Comparison of ENCODE assay signal across 8 cellular contexts in the genomic region with DNA sequence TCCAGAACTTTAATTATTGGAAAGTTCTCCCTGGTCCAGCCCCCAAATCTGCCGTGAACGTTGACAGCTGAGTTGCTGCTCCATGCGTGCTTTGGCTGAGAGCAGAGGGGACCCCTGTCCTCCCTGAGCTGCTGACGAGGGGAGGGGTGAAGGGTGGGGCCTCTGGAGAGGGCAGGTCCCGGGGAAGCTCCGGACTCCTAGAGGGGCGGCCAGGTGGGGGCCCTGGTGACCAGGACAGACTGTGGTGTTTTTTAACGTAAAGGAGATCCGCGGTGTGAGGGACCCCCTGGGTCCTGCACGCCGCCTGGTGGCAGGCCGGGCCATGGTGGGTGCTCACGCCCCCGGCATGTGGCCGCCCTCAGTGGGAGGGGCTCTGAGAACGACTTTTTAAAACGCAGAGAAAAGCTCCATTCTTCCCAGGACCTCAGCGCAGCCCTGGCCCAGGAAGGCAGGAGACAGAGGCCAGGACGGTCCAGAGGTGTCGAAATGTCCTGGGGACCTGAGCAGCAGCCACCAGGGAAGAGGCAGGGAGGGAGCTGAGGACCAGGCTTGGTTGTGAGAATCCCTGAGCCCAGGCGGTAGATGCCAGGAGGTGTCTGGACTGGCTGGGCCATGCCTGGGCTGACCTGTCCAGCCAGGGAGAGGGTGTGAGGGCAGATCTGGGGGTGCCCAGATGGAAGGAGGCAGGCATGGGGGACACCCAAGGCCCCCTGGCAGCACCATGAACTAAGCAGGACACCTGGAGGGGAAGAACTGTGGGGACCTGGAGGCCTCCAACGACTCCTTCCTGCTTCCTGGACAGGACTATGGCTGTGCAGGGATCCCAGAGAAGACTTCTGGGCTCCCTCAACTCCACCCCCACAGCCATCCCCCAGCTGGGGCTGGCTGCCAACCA. TPM values are rescaled to one million over a fixed set of nuclear protein-coding genes. Genes with fewer than 3 reads are reported as not detected.
DNase-seq lines count a peak whose midpoint lies in the region; ATAC-seq and TF ChIP-seq lines count a peak whose summit lies in the region.

A gene (plus strand): TSS at position 410 of the 895 bp plus-strand sequence. CDS start 397 bp downstream, at position 807.

- DNase-seq in activated CD4-positive, alpha-beta T cell treated with anti-CD3 and anti-CD28 coated beads, Interleukin-2, amount 10 ng/mL, durations not matched to agents 7 days and 5 days = no peak
- DNase-seq in activated CD4-positive, alpha-beta T cell treated with anti-CD3 and anti-CD28 coated beads, Interleukin-2, amount 50 U/mL, for 4 hours = no peak
- DNase-seq in NB4 (ENCODE audit: low read depth) (peak; percentile 90), right atrium auricular region (ENCODE audit: low spot score) (no peak)
- peak; percentile 59 for DNase-seq in activated naive CD8-positive, alpha-beta T cell treated with anti-CD3 and anti-CD28 coated beads, Interleukin-2, amount 10 ng/mL, durations not matched to agents 7 days and 5 days

- peak within 1 kb of the TSS; percentile 83 for H3K27ac Mint-ChIP-seq in activated CD4-positive, alpha-beta T cell treated with anti-CD3 and anti-CD28 coated beads, Interleukin-2, amount 10 ng/mL, durations not matched to agents 7 days and 5 days
- H3K27ac Mint-ChIP-seq in activated naive CD8-positive, alpha-beta T cell treated with anti-CD3 and anti-CD28 coated beads, Interleukin-2, amount 10 ng/mL, durations not matched to agents 7 days and 5 days = peak within 1 kb of the TSS; percentile 76
- H3K27ac Mint-ChIP-seq in stimulated activated memory B cell treated with anti-CD40 and anti-IgM and Interleukin-4, amounts not matched to agents 10 μg/mL and 1 μg/mL and 100 μg/mL, for 72 hours = peak within 1 kb of the TSS; percentile 23

- no peaks in the 10 kb centered on the region for H3K9me3 ChIP-seq in right atrium auricular region

- H3K4me3 ChIP-seq in NB4 (ENCODE audit: low read depth, low read length) = peak within 1 kb of the TSS; percentile 56
- peak within 1 kb of the TSS; percentile 6 to 46 for H3K4me3 ChIP-seq in right atrium auricular region

- H3K27me3 Mint-ChIP-seq in activated CD4-positive, alpha-beta T cell treated with anti-CD3 and anti-CD28 coated beads, Interleukin-2, amount 10 ng/mL, durations not matched to agents 7 days and 5 days = peaks cover 38% of the 10 kb centered on the region
- peaks cover 34% of the 10 kb centered on the region for H3K27me3 Mint-ChIP-seq in activated naive CD8-positive, alpha-beta T cell treated with anti-CD3 and anti-CD28 coated beads, Interleukin-2, amount 10 ng/mL, durations not matched to agents 7 days and 5 days
- peaks cover 49% of the 10 kb centered on the region for H3K27me3 Mint-ChIP-seq in stimulated activated memory B cell treated with anti-CD40 and anti-IgM and Interleukin-4, amounts not matched to agents 10 μg/mL and 1 μg/mL and 100 μg/mL, for 72 hours

- POLR2A ChIA-PET in activated CD4-positive, alpha-beta T cell treated with anti-CD3 and anti-CD28 coated beads, Interleukin-2, amount 10 ng/mL, durations not matched to agents 7 days and 5 days (lab: Charles Lee) = no interaction called here
- POLR2A ChIA-PET in activated naive CD8-positive, alpha-beta T cell treated with anti-CD3 and anti-CD28 coated beads, Interleukin-2, amount 10 ng/mL, durations not matched to agents 7 days and 5 days (lab: Charles Lee) = interaction anchor here (1.3 kb wide), 2 partner anchors 45 to 54 kb away, joined by 4 to 15 read pairs; a partner anchor contains a TSS

- peaks cover 49% of the 10 kb centered on the region for H3K4me1 Mint-ChIP-seq in activated CD4-positive, alpha-beta T cell treated with anti-CD3 and anti-CD28 coated beads, Interleukin-2, amount 10 ng/mL, durations not matched to agents 7 days and 5 days
- peaks cover 31% of the 10 kb centered on the region for H3K4me1 Mint-ChIP-seq in activated naive CD8-positive, alpha-beta T cell treated with anti-CD3 and anti-CD28 coated beads, Interleukin-2, amount 10 ng/mL, durations not matched to agents 7 days and 5 days
- peaks cover 37% of the 10 kb centered on the region for H3K4me1 Mint-ChIP-seq in stimulated activated memory B cell treated with anti-CD40 and anti-IgM and Interleukin-4, amounts not matched to agents 10 μg/mL and 1 μg/mL and 100 μg/mL, for 72 hours

- peaks cover 4% of the 10 kb centered on the region for H3K36me3 Mint-ChIP-seq in activated CD4-positive, alpha-beta T cell treated with anti-CD3 and anti-CD28 coated beads, Interleukin-2, amount 10 ng/mL, durations not matched to agents 7 days and 5 days (ENCODE audit: low read depth)
- peaks cover 4% of the 10 kb centered on the region for H3K36me3 Mint-ChIP-seq in activated naive CD8-positive, alpha-beta T cell treated with anti-CD3 and anti-CD28 coated beads, Interleukin-2, amount 10 ng/mL, durations not matched to agents 7 days and 5 days
- no peaks in the 10 kb centered on the region for H3K36me3 Mint-ChIP-seq in stimulated activated memory B cell treated with anti-CD40 and anti-IgM and Interleukin-4, amounts not matched to agents 10 μg/mL and 1 μg/mL and 100 μg/mL, for 72 hours

- peak within 1 kb of the TSS; percentile 44 to 45 for H3K27ac ChIP-seq in right atrium auricular region

- peak within 1 kb of the TSS; percentile 66 for H3K4me3 Mint-ChIP-seq in activated CD4-positive, alpha-beta T cell treated with anti-CD3 and anti-CD28 coated beads, Interleukin-2, amount 10 ng/mL, durations not matched to agents 7 days and 5 days
- peak within 1 kb of the TSS; percentile 69 for H3K4me3 Mint-ChIP-seq in activated naive CD8-positive, alpha-beta T cell treated with anti-CD3 and anti-CD28 coated beads, Interleukin-2, amount 10 ng/mL, durations not matched to agents 7 days and 5 days
- H3K4me3 Mint-ChIP-seq in stimulated activated memory B cell treated with anti-CD40 and anti-IgM and Interleukin-4, amounts not matched to agents 10 μg/mL and 1 μg/mL and 100 μg/mL, for 72 hours = peak within 1 kb of the TSS; percentile 61

- H3K27me3 ChIP-seq in right atrium auricular region = peaks cover 0 to 5% of the 10 kb centered on the region in 2 donors

- H3K9me3 Mint-ChIP-seq in activated CD4-positive, alpha-beta T cell treated with anti-CD3 and anti-CD28 coated beads, Interleukin-2, amount 10 ng/mL, durations not matched to agents 7 days and 5 days = no peaks in the 10 kb centered on the region
- no peaks in the 10 kb centered on the region for H3K9me3 Mint-ChIP-seq in activated naive CD8-positive, alpha-beta T cell treated with anti-CD3 and anti-CD28 coated beads, Interleukin-2, amount 10 ng/mL, durations not matched to agents 7 days and 5 days
- H3K9me3 Mint-ChIP-seq in stimulated activated memory B cell treated with anti-CD40 and anti-IgM and Interleukin-4, amounts not matched to agents 10 μg/mL and 1 μg/mL and 100 μg/mL, for 72 hours = no peaks in the 10 kb centered on the region

- H3K36me3 ChIP-seq in right atrium auricular region = no peaks in the 10 kb centered on the region

- peaks cover 0 to 56% of the 10 kb centered on the region in 2 donors for H3K4me1 ChIP-seq in right atrium auricular region

- TF ChIP-seq POLR2A in NB4 (IDR thresholded peaks at IDR 0.05; ENCODE audit: extremely low read depth, insufficient read length) = peak; percentile 67

- ATAC-seq in activated naive CD8-positive, alpha-beta T cell treated with anti-CD3 and anti-CD28 coated beads, Interleukin-2, amount 10 ng/mL, durations not matched to agents 7 days and 5 days (ENCODE audit: low read depth) = peak; percentile 15
- ATAC-seq in stimulated activated memory B cell treated with anti-CD40 and anti-IgM and Interleukin-4, amounts not matched to agents 10 μg/mL and 1 μg/mL and 100 μg/mL, for 72 hours = peak; percentile 53
- no peak for ATAC-seq in HG03139 (IDR thresholded peaks at IDR 0.05; ENCODE audit: unreplicated experiment)
- no peak for ATAC-seq in GM21367 (IDR thresholded peaks at IDR 0.05; ENCODE audit: unreplicated experiment)

- CTCF ChIA-PET in activated CD4-positive, alpha-beta T cell treated with anti-CD3 and anti-CD28 coated beads, Interleukin-2, amount 10 ng/mL, durations not matched to agents 7 days and 5 days (lab: Charles Lee) = interaction anchor here (0.6 to 3.1 kb wide), 7 partner anchors 8 to 218 kb away, joined by 3 to 11 read pairs (median 5); a partner anchor contains a TSS

- peak; percentile 59 for TF ChIP-seq CTCF in NB4 (IDR thresholded peaks at IDR 0.05; ENCODE audit: low read depth, low read length)
- peak in 1 of 2 donors; percentile 52 for TF ChIP-seq CTCF in right atrium auricular region (IDR thresholded peaks at IDR 0.05)

RNA-seq across cellular contexts. Expression of the gene that starts here (rescaled TPM):
- total RNA-seq in activated CD4-positive, alpha-beta T cell treated with anti-CD3 and anti-CD28 coated beads, Interleukin-2, amount 10 ng/mL, durations not matched to agents 7 days and 5 days = 1 to 10 TPM; 5.0 to 6.6 TPM
- total RNA-seq in activated naive CD8-positive, alpha-beta T cell treated with anti-CD3 and anti-CD28 coated beads, Interleukin-2, amount 10 ng/mL, durations not matched to agents 7 days and 5 days = 1 to 10 TPM; 5.8 to 7.4 TPM
- total RNA-seq in right atrium auricular region = 1 to 10 TPM in 1 of 2 donors, under 1 TPM in 1; 0.63 to 1.8 TPM

Comparison
In these comparisons a context has a peak if more than half of its experiments do, and no peak if none do; other contexts are left out.
1. DNase-seq: peak in NB4 (single experiment) and activated naive CD8-positive, alpha-beta T cell treated with anti-CD3 and anti-CD28 coated beads, Interleukin-2, amount 10 ng/mL, durations not matched to agents 7 days and 5 days (single experiment); none in activated CD4-positive, alpha-beta T cell treated with anti-CD3 and anti-CD28 coated beads, Interleukin-2, amount 10 ng/mL, durations not matched to agents 7 days and 5 days (single experiment), activated CD4-positive, alpha-beta T cell treated with anti-CD3 and anti-CD28 coated beads, Interleukin-2, amount 50 U/mL, for 4 hours (0 of 2) and right atrium auricular region (single experiment).
2. H3K27ac Mint-ChIP-seq: peak in every context shown above with its lines; median percentile 83 in activated CD4-positive, alpha-beta T cell treated with anti-CD3 and anti-CD28 coated beads, Interleukin-2, amount 10 ng/mL, durations not matched to agents 7 days and 5 days; 76 in activated naive CD8-positive, alpha-beta T cell treated with anti-CD3 and anti-CD28 coated beads, Interleukin-2, amount 10 ng/mL, durations not matched to agents 7 days and 5 days; 23 in stimulated activated memory B cell treated with anti-CD40 and anti-IgM and Interleukin-4, amounts not matched to agents 10 μg/mL and 1 μg/mL and 100 μg/mL, for 72 hours.
3. ATAC-seq: peak in activated naive CD8-positive, alpha-beta T cell treated with anti-CD3 and anti-CD28 coated beads, Interleukin-2, amount 10 ng/mL, durations not matched to agents 7 days and 5 days (single experiment) and stimulated activated memory B cell treated with anti-CD40 and anti-IgM and Interleukin-4, amounts not matched to agents 10 μg/mL and 1 μg/mL and 100 μg/mL, for 72 hours (single experiment); none in HG03139 (single experiment) and GM21367 (single experiment).
4. Peak in every context shown above with its lines, with median percentiles within 50 percentile points of each other: H3K4me3 Mint-ChIP-seq.